ENCODE assay signal across 20 cellular contexts in genomic region chr15:56972426-56972825, GRCh38.
"Had no signal": no experiment of that assay in that cellular context is flagged by ENCODE, and none has a peak within 500 bp of the region (broad histone marks: within the 10 kb centered on the region; RNA-seq: fewer than 3 reads in every experiment).

No MANE protein-coding gene starts in this region.

- H3K9me3 Mint-ChIP-seq: activated CD4-positive, alpha-beta T cell treated with anti-CD3 and anti-CD28 coated beads, Interleukin-2, amount 10 ng/mL, durations not matched to agents 24 days and 14 days; brain had no signal

- H3K27ac Mint-ChIP-seq: activated CD4-positive, alpha-beta T cell treated with anti-CD3 and anti-CD28 coated beads, Interleukin-2, amount 10 ng/mL, durations not matched to agents 24 days and 14 days; type B pancreatic cell had no signal

- DNase-seq: activated CD4-positive, alpha-beta T cell treated with anti-CD3 and anti-CD28 coated beads, Interleukin-2, amount 10 ng/mL, durations not matched to agents 24 days and 14 days; activated CD8-positive, alpha-beta memory T cell treated with anti-CD3 and anti-CD28 coated beads, Interleukin-2, amount 50 U/mL, for 4 hours; activated gamma-delta T cell; activated T-cell treated with anti-CD3 and anti-CD28 coated beads, Interleukin-2, amount 50 U/mL, for 48 hours; caudate nucleus; gastrocnemius medialis; head of caudate nucleus; lower lobe of right lung; midbrain; psoas muscle; right cardiac atrium; stimulated activated CD4-positive, alpha-beta T cell treated with anti-CD3 and anti-CD28 coated beads, Interleukin-2, amount 100 ng/mL, for 48 hours; testis had no signal

- H3K4me3 Mint-ChIP-seq: activated CD4-positive, alpha-beta T cell treated with anti-CD3 and anti-CD28 coated beads, Interleukin-2, amount 10 ng/mL, durations not matched to agents 24 days and 14 days; brain; type B pancreatic cell had no signal

- ATAC-seq: activated naive CD4-positive, alpha-beta T cell treated with anti-CD3 and anti-CD28 coated beads, Interleukin-2, amount 50 U/mL, for 72 hours; gastrocnemius medialis; lower lobe of right lung; psoas muscle had no signal

- FAIRE-seq: endometrium, keratinocyte, TTC549 had no signal

- H3K9me3 ChIP-seq: gastrocnemius medialis, lower lobe of right lung, psoas muscle, testis had no signal

- H3K4me3 ChIP-seq: coronary artery, gastrocnemius medialis, lower lobe of right lung, psoas muscle, testis had no signal

- H3K27ac ChIP-seq: coronary artery, gastrocnemius medialis, lower lobe of right lung, psoas muscle, testis had no signal

- H3K36me3 Mint-ChIP-seq: type B pancreatic cell had no signal

- H3K27me3 Mint-ChIP-seq: activated CD4-positive, alpha-beta T cell treated with anti-CD3 and anti-CD28 coated beads, Interleukin-2, amount 10 ng/mL, durations not matched to agents 24 days and 14 days; brain; type B pancreatic cell had no signal
